Comparison of ENCODE assay signal across 1 cellular context in the genomic region with DNA sequence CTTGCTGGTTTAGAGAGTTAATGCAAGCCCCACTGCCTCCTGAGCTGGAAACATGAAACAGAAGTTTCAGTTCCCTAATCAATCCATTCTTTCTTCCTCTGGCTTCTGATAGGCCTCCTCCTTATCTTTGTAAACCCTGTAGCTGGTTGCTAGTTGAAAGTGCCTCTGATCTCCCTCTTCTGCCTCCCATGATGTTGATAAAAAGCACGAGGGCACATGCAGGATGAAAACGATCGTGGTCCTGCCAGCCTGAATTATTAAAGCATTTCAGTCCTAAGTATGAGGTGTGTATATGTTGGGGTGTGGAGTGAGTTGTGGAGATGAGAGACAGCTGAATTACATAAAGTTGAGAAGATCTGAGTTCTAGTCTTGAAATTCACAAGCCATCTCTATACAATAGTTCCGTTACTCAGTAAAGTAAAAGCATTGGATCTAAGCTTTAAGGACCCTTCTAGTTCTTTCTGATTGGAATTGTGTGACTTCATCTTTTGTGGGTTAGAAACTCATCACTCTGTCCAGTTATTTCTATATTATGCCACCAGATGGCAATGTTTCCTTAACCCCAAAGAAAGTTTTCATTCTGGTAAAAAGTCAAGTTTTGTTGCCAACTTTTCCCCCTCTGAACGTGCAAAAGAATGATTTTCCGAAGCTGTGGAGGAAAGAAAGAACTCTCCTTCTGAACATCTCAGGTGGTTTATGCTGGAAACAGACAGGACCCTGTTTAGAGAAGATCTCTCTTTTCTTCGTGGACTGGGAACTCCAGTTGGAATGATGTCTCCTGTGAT.
A peak's percentile ranks its signal among the peaks of the same experiment; 100 is the strongest.
TF ChIP-seq lines count a peak whose summit lies in the region.

No MANE protein-coding gene starts in this region.

TF ChIP-seq in H1, 55 proteins besides CTCF, POLR2A, EP300 and RAD21:
- TF ChIP-seq, protein P1, sequence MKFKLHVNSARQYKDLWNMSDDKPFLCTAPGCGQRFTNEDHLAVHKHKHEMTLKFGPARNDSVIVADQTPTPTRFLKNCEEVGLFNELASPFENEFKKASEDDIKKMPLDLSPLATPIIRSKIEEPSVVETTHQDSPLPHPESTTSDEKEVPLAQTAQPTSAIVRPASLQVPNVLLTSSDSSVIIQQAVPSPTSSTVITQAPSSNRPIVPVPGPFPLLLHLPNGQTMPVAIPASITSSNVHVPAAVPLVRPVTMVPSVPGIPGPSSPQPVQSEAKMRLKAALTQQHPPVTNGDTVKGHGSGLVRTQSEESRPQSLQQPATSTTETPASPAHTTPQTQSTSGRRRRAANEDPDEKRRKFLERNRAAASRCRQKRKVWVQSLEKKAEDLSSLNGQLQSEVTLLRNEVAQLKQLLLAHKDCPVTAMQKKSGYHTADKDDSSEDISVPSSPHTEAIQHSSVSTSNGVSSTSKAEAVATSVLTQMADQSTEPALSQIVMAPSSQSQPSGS (IDR thresholded peaks at IDR 0.05; ENCODE audit: low read length): peak; percentile 70; the same call in 1 of the 2 replicates
- no peak for TF ChIP-seq HDAC2 (IDR thresholded peaks at IDR 0.05; ENCODE audit: borderline replicate concordance in 1 of 2, low read depth in 2 of 2, low read length in 2 of 2)
